11 cellular contexts compared by ENCODE assay signal in genomic region chr2:28407976-28408690, GRCh38. TPM values are rescaled to one million over a fixed set of nuclear protein-coding genes. Genes with fewer than 3 reads are reported as not detected.
DNase-seq lines count a peak whose midpoint lies in the region; ATAC-seq and TF ChIP-seq lines count a peak whose summit lies in the region.
"Had no signal": no experiment of that assay in that cellular context is flagged by ENCODE, and none has a peak within 500 bp of the region (broad histone marks: within the 10 kb centered on the region; RNA-seq: fewer than 3 reads in every experiment).

No MANE protein-coding gene starts in this region.

- H3K4me3 Mint-ChIP-seq in CD4-positive, CD25-positive, alpha-beta regulatory T cell: peak overlapping the region in 3 of 4 donors; percentile 50 to 81 (median 69)
- peak overlapping the region; percentile 66 for H3K4me3 Mint-ChIP-seq in central memory CD8-positive, alpha-beta T cell

- peaks cover 10 to 70% (median 34%) of the 10 kb centered on the region in 4 donors for H3K4me1 Mint-ChIP-seq in CD4-positive, CD25-positive, alpha-beta regulatory T cell
- peaks cover 71% of the 10 kb centered on the region for H3K4me1 Mint-ChIP-seq in central memory CD8-positive, alpha-beta T cell

- no peak overlapping the region for H2AFZ ChIP-seq in IMR-90 (replicated peaks; ENCODE audit: low read length, poor library complexity)

- H3K36me3 Mint-ChIP-seq in CD4-positive, CD25-positive, alpha-beta regulatory T cell: peaks cover 10% of the 10 kb centered on the region
- H3K36me3 Mint-ChIP-seq in central memory CD8-positive, alpha-beta T cell (ENCODE audit: insufficient read depth): peaks cover 70% of the 10 kb centered on the region

- no peak overlapping the region for H3K18ac ChIP-seq in IMR-90 (ENCODE audit: low read depth, low read length)

- intact Hi-C loops in IMR-90 (cut with micrococcal nuclease): no loop called here

- WGBS in IMR-90 (ENCODE audit: extremely low coverage in 2 of 2, insufficient read length in 1 of 2), 2 experiments: 92% methylated on average over 2 of the region's 5 CpGs; no CpG with 5 or more reads in 1 of the 2 experiments

- TF ChIP-seq RAD21 in IMR-90 (IDR thresholded peaks at IDR 0.05; ENCODE audit: low read length): no peak

- no peak overlapping the region for H3K9ac ChIP-seq in IMR-90 (ENCODE audit: low read depth, low read length)

- no peaks in the 10 kb centered on the region for H3K27me3 ChIP-seq in CD4-positive, CD25-positive, alpha-beta regulatory T cell (ENCODE audit: control insufficient read depth, insufficient read depth, low read length)
- H3K27me3 ChIP-seq in IMR-90 (ENCODE audit: control insufficient read depth, insufficient read depth, low read length) (no peaks in the 10 kb centered on the region), neutrophil (no peaks in the 10 kb centered on the region)

- H2BK15ac ChIP-seq in IMR-90 (ENCODE audit: low read depth, low read length): no peak overlapping the region

- H3K14ac ChIP-seq in IMR-90 (replicated peaks; ENCODE audit: low read depth, low read length): peak overlapping the region; percentile 19

- ATAC-seq in CD4-positive, CD25-positive, alpha-beta regulatory T cell (ENCODE audit: low read depth in 2 of 2): no peak
- ATAC-seq in IMR-90 (ENCODE audit: low read depth) (no peak), GM21367 (IDR thresholded peaks at IDR 0.05; ENCODE audit: unreplicated experiment) (no peak), HG03457 (IDR thresholded peaks at IDR 0.05; ENCODE audit: unreplicated experiment) (no peak)
- no peak for ATAC-seq in central memory CD8-positive, alpha-beta T cell (replicated peaks; ENCODE audit: extremely low read depth, poor library complexity, severe bottlenecking)

- H3K23ac ChIP-seq in IMR-90 (ENCODE audit: low read depth, low read length): peak overlapping the region; percentile 3; the same call in 1 of the 2 replicates

- H2BK20ac ChIP-seq in IMR-90 (ENCODE audit: low read depth, low read length): no peak overlapping the region

- dilution Hi-C loops in IMR-90 (cut with HindIII; ENCODE audit: low sequenced_read_pairs, unreplicated experiment): no loop called here

- no peak overlapping the region for H2AK5ac ChIP-seq in IMR-90 (ENCODE audit: low read depth, low read length)

- peaks cover 52% of the 10 kb centered on the region for H3K4me1 ChIP-seq in CD4-positive, CD25-positive, alpha-beta regulatory T cell (ENCODE audit: control insufficient read depth, insufficient read depth, low read length, poor library complexity, severe bottlenecking)
- H3K4me1 ChIP-seq in IMR-90 (ENCODE audit: control insufficient read depth, insufficient read depth, low read length): peaks cover 32% of the 10 kb centered on the region
- peaks cover 44 to 71% of the 10 kb centered on the region in 2 experiments for H3K4me1 ChIP-seq in neutrophil (ENCODE audit: control insufficient read depth in 1 of 2, insufficient read depth in 1 of 2, low read depth in 1 of 2, low read length in 1 of 2)

- no peak for DNase-seq in CD4-positive, CD25-positive, alpha-beta regulatory T cell
- DNase-seq in IMR-90: no peak
- DNase-seq in central memory CD8-positive, alpha-beta T cell (ENCODE audit: low spot score in 2 of 2): no peak
- no peak for DNase-seq in stimulated activated naive CD4-positive, alpha-beta T cell (lab: John Stamatoyannopoulos, UW)
- DNase-seq in HUDEP-2 (lab: John Stamatoyannopoulos, UW; ENCODE audit: unreplicated experiment in 76 of 76): no peak
- DNase-seq: effector CD4-positive, alpha-beta T cell; NCI-H510A; stimulated activated CD4-positive, alpha-beta T cell treated with anti-CD3 and anti-CD28 coated beads, Interleukin-2, amount 100 ng/mL, for 48 hours had no signal

- BruUV-seq in IMR-90 (replicated peaks; lab: Mats Ljungman, UMichigan): no TSS peak

- H3K36me3 ChIP-seq in CD4-positive, CD25-positive, alpha-beta regulatory T cell (ENCODE audit: control insufficient read depth, insufficient read depth, low read length): peaks cover 36% of the 10 kb centered on the region
- H3K36me3 ChIP-seq in IMR-90 (ENCODE audit: control insufficient read depth, insufficient read depth, low read length) (peaks cover 98% of the 10 kb centered on the region), neutrophil (peaks cover 100% of the 10 kb centered on the region)

- H3K56ac ChIP-seq in IMR-90 (ENCODE audit: extremely low read depth, insufficient read depth, low read length): no peak overlapping the region

- POLR2A ChIA-PET in IMR-90 (lab: Charles Lee; ENCODE audit: unreplicated experiment): no interaction called here

- no peaks in the 10 kb centered on the region for H3K9me3 ChIP-seq in CD4-positive, CD25-positive, alpha-beta regulatory T cell (ENCODE audit: control insufficient read depth in 2 of 2, low read length in 2 of 2)
- no peaks in the 10 kb centered on the region for H3K9me3 ChIP-seq in IMR-90 (ENCODE audit: control insufficient read depth, insufficient read depth, low read length)
- no peaks in the 10 kb centered on the region for H3K9me3 ChIP-seq in neutrophil

- peaks cover 0 to 1% (median 0%) of the 10 kb centered on the region in 7 donors for H3K9me3 Mint-ChIP-seq in CD4-positive, CD25-positive, alpha-beta regulatory T cell
- H3K9me3 Mint-ChIP-seq in central memory CD8-positive, alpha-beta T cell: no peaks in the 10 kb centered on the region

- H3K27ac Mint-ChIP-seq in CD4-positive, CD25-positive, alpha-beta regulatory T cell: peak overlapping the region; percentile 44 to 98 (median 98)
- H3K27ac Mint-ChIP-seq in central memory CD8-positive, alpha-beta T cell (ENCODE audit: low read depth): peak overlapping the region; percentile 97

- CTCF ChIA-PET in IMR-90 (lab: Yijun Ruan, JAX): interaction anchor here (1.2 kb wide), 1 partner anchor 11 kb away, joined by 4 read pairs; no protein-coding TSS in a partner anchor

- H2BK5ac ChIP-seq in IMR-90 (ENCODE audit: low read depth, low read length, poor library complexity, severe bottlenecking): peak overlapping the region; percentile 60

- H3K4me3 ChIP-seq in CD4-positive, CD25-positive, alpha-beta regulatory T cell (ENCODE audit: low read depth, low read length): no peak overlapping the region
- H3K4me3 ChIP-seq in IMR-90 (ENCODE audit: insufficient read depth, low read depth, low read length): no peak overlapping the region
- no peak overlapping the region for H3K4me3 ChIP-seq in neutrophil (ENCODE audit: low read depth in 1 of 2, low read length in 1 of 2)

- 0 out of 4 replicates have a peak overlapping the region, but pooled peaks of 1 of the 2 experiments have one; percentile 4 for H4K8ac ChIP-seq in IMR-90 (ENCODE audit: low read depth in 2 of 2, low read length in 2 of 2)

- no peak overlapping the region for H3K4me2 ChIP-seq in IMR-90 (ENCODE audit: low read depth, low read length)

- no peak overlapping the region for H3K4ac ChIP-seq in IMR-90 (ENCODE audit: low read depth, low read length)

- no peaks in the 10 kb centered on the region for H3K27me3 Mint-ChIP-seq in CD4-positive, CD25-positive, alpha-beta regulatory T cell
- no peaks in the 10 kb centered on the region for H3K27me3 Mint-ChIP-seq in central memory CD8-positive, alpha-beta T cell

- H4K5ac ChIP-seq in IMR-90 (ENCODE audit: low read depth, low read length): no peak overlapping the region

- TF ChIP-seq CTCF in IMR-90 (conservative IDR thresholded peaks at IDR 0.05; ENCODE audit: low read depth, low read length): no peak
- TF ChIP-seq CTCF in neutrophil (IDR thresholded peaks at IDR 0.05): no peak

- in situ Hi-C loops in IMR-90 (cut with MboI; ENCODE audit: low sequenced_read_pairs): loop anchor here (5.0 kb wide), 1 partner anchor 706 kb away; no protein-coding TSS in a partner anchor

- H4K20me1 ChIP-seq in IMR-90 (ENCODE audit: insufficient read depth, low read length): peaks cover 98% of the 10 kb centered on the region

- TF ChIP-seq POLR2A in IMR-90 (IDR thresholded peaks at IDR 0.05; ENCODE audit: low read depth, low read length): no peak

- H2BK120ac ChIP-seq in IMR-90 (ENCODE audit: low read depth, low read length): no peak overlapping the region

- H2AK9ac ChIP-seq in IMR-90 (replicated peaks; ENCODE audit: low read depth, low read length, poor library complexity): peak overlapping the region; percentile 0

- peak overlapping the region; percentile 74 for H3K27ac ChIP-seq in CD4-positive, CD25-positive, alpha-beta regulatory T cell (ENCODE audit: insufficient read depth, low read length, poor library complexity, severe bottlenecking)
- H3K27ac ChIP-seq in IMR-90 (ENCODE audit: insufficient read depth, low read length) (no peak overlapping the region), neutrophil (peak overlapping the region; percentile 90)

- H4K91ac ChIP-seq in IMR-90 (ENCODE audit: insufficient read depth, low read depth, low read length): no peak overlapping the region; the same call in 1 of the 2 replicates

- H3K79me1 ChIP-seq in IMR-90 (ENCODE audit: low read depth in 1 of 2, low read length in 2 of 2): peaks cover 38 to 98% of the 10 kb centered on the region in 2 experiments

- H3K9me1 ChIP-seq in IMR-90 (ENCODE audit: insufficient read depth, low read length): peaks cover 36% of the 10 kb centered on the region

TF ChIP-seq in IMR-90, 13 proteins besides CTCF, POLR2A, EP300 and RAD21 (continues in another document):
- TF ChIP-seq MAZ (IDR thresholded peaks at IDR 0.05; ENCODE audit: borderline replicate concordance, low read depth, low read length) (no peak), CEBPB (IDR thresholded peaks at IDR 0.05; ENCODE audit: low read depth, low read length) (no peak), RFX5 (IDR thresholded peaks at IDR 0.05; ENCODE audit: low read depth, low read length) (no peak), CHD1 (IDR thresholded peaks at IDR 0.05; ENCODE audit: low read depth, low read length) (no peak), SMC3 (IDR thresholded peaks at IDR 0.05; ENCODE audit: low read depth, low read length) (no peak), BHLHE40 (IDR thresholded peaks at IDR 0.05; ENCODE audit: low read depth, low read length) (no peak), RCOR1 (IDR thresholded peaks at IDR 0.05; ENCODE audit: insufficient replicate concordance, low read length) (no peak), ELK1 (IDR thresholded peaks at IDR 0.05; ENCODE audit: borderline replicate concordance, low read depth, low read length) (no peak)

RNA-seq across cellular contexts. Expression of gene FOSL2, which starts 15.5 kb away (rescaled TPM):
- 195 TPM for total RNA-seq in CD4-positive, CD25-positive, alpha-beta regulatory T cell
- 1 to 10 TPM; 1.9 to 3.9 (median 2.5) TPM for polyA plus RNA-seq in CD4-positive, CD25-positive, alpha-beta regulatory T cell
- total RNA-seq in IMR-90 (2012; rRNA removed): 31.4 and 32.2 TPM in 2 replicates
- polyA plus RNA-seq in IMR-90 (2012; rRNA removed): 46.3 and 51.1 TPM in 2 replicates
- polyA plus RNA-seq in IMR-90 (2012; cell fraction: cytosol; rRNA removed): 52.1 and 52.3 TPM in 2 replicates
- polyA plus RNA-seq in IMR-90 (2012; cell fraction: nucleus; rRNA removed; ENCODE audit: low replicate concordance): 91.1 and 119 TPM in 2 replicates
